In the genomic region with DNA sequence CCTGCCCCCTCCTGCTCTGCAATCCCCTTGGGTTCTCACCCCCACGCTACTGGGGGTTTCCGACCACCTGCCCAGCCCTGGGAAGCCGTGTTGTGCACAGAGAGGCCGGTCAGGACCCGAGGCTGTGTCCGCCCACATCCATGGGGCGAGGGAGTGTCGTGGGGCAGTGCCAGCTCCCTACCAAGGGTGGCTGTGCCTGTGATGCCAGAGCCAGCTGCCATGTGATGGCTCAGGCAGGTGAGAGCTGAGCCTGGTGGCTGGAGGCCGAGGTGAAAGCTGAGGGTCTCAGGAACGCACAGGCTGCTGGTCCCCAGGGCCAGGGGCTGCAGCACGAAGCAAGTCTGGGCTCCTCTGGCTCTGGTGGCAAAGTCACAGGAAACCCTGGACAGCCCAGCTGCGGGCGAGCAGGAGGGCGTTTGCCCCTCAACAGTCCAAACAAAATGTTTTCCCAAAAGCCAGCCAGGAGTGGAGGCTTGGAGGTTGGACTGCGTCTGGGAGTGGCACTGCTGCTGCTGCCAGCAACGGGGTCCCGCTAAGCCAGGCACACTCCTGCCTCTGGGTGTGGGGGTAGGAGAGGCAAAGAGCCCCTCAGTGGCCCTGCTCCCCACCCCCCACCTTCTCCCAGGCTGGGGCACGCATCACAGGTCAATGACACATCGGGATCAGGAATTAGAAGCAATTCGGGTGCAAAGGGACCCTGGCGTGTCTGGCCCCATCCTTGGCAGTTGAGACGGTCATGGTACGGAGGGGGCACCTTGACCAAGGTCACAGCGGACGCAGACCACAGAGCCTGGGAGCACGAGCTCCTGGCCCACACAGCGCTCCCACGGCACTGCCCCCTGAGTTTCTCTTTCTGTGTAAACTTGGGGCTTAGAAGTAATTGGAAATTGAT, we compare ENCODE assay signal across 25 cellular contexts.
"Had no signal": no experiment of that assay in that cellular context is flagged by ENCODE, and none has a peak within 500 bp of the region (broad histone marks: within the 10 kb centered on the region; RNA-seq: fewer than 3 reads in every experiment).

No MANE protein-coding gene starts in this region.

- H3K4me1 ChIP-seq: adrenal gland, body of pancreas, left lung, pancreas, stomach, upper lobe of right lung had no signal

- H3K9me3 ChIP-seq: pancreas had no signal

- H3K27me3 Mint-ChIP-seq: activated naive CD8-positive, alpha-beta T cell treated with anti-CD3 and anti-CD28 coated beads for 36 hours had no signal

- H3K27ac Mint-ChIP-seq: activated naive CD4-positive, alpha-beta T cell treated with anti-CD3 and anti-CD28 coated beads for 36 hours; activated naive CD8-positive, alpha-beta T cell treated with anti-CD3 and anti-CD28 coated beads for 36 hours; naive thymus-derived CD8-positive, alpha-beta T cell; stimulated activated naive B cell treated with anti-CD40 and anti-IgM and Interleukin-4, amounts not matched to agents 10 μg/mL and 1 μg/mL and 100 μg/mL, for 72 hours; T-helper 2 cell treated with Interferon-gamma antibody and Interleukin-4, amounts not matched to agents 5 μg/mL and 100 μg/mL, for 36 hours had no signal

- H3K36me3 ChIP-seq: adrenal gland, left lung, pancreas, stomach, tibial artery, upper lobe of right lung had no signal

- H3K4me3 Mint-ChIP-seq: activated naive CD4-positive, alpha-beta T cell treated with anti-CD3 and anti-CD28 coated beads for 36 hours; activated naive CD8-positive, alpha-beta T cell treated with anti-CD3 and anti-CD28 coated beads for 36 hours; naive thymus-derived CD8-positive, alpha-beta T cell; stimulated activated naive B cell treated with anti-CD40 and anti-IgM and Interleukin-4, amounts not matched to agents 10 μg/mL and 1 μg/mL and 100 μg/mL, for 72 hours; T-helper 2 cell treated with Interferon-gamma antibody and Interleukin-4, amounts not matched to agents 5 μg/mL and 100 μg/mL, for 36 hours had no signal

- DNase-seq: activated CD4-positive, alpha-beta T cell treated with anti-CD3 and anti-CD28 coated beads for 4 hours; activated CD4-positive, alpha-beta T cell treated with anti-CD3 and anti-CD28 coated beads, Interleukin-2, amount 50 U/mL, for 4 hours; activated effector memory CD4-positive, alpha-beta T cell treated with Interleukin-2 at 50 U/mL for 16 hours; activated naive CD4-positive, alpha-beta T cell treated with anti-CD3 and anti-CD28 coated beads for 36 hours; activated naive CD8-positive, alpha-beta T cell treated with anti-CD3 and anti-CD28 coated beads for 36 hours; activated T-cell treated with anti-CD3 and anti-CD28 coated beads for 4 hours; adrenal gland; cerebellar nuclear complex; dorsolateral prefrontal cortex; effector memory CD4-positive, alpha-beta T cell; stimulated activated CD4-positive, alpha-beta T cell treated with anti-CD3 and anti-CD28 coated beads, Interleukin-15, amount 100 ng/mL, for 24 hours; stimulated activated CD4-positive, alpha-beta T cell treated with anti-CD3 and anti-CD28 coated beads, Interleukin-2, amount 100 ng/mL, for 24 hours; stimulated activated naive B cell treated with anti-CD40 and anti-IgM and Interleukin-4, amounts not matched to agents 10 μg/mL and 1 μg/mL and 100 μg/mL, for 72 hours; stomach; T-helper 1 cell; tibial artery; upper lobe of right lung had no signal

- H3K27ac ChIP-seq: adrenal gland, body of pancreas, coronary artery, dorsolateral prefrontal cortex, left lung, pancreas, psoas muscle, stomach, upper lobe of right lung had no signal

- H3K4me1 Mint-ChIP-seq: activated naive CD8-positive, alpha-beta T cell treated with anti-CD3 and anti-CD28 coated beads for 36 hours; naive thymus-derived CD8-positive, alpha-beta T cell had no signal

- H3K4me2 ChIP-seq: smooth muscle cell had no signal

- H3K27me3 ChIP-seq: adrenal gland, body of pancreas, dorsolateral prefrontal cortex, left lung, pancreas, tibial artery, upper lobe of right lung had no signal

- H3K4me3 ChIP-seq: adrenal gland, body of pancreas, coronary artery, dorsolateral prefrontal cortex, left lung, pancreas, psoas muscle, smooth muscle cell, stomach, tibial artery, upper lobe of right lung had no signal

- ATAC-seq: left lung; naive thymus-derived CD8-positive, alpha-beta T cell; psoas muscle; stimulated activated naive B cell treated with anti-CD40 and anti-IgM and Interleukin-4, amounts not matched to agents 10 μg/mL and 1 μg/mL and 100 μg/mL, for 72 hours; upper lobe of right lung had no signal
